12 cellular contexts compared by ENCODE assay signal in the genomic region with DNA sequence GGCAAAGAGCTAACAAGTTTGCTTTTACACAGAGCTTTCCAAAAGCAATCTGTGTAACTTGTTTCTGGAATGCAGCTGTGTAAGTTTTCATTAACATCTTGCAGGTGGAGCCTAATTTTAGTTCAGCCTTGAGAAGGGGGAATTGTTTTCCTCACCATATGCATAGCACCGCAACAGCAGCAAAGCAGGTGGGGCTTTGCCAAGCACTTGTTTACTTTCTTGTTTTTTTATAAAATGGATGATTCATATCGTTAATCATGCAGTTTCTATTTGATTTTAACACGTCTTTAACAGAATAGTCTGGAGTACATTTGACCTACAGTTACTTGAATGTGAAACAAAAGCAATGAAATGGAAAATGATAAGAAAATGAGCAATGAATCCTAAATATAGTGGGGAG.
DNase-seq lines count a peak whose midpoint lies in the region; ATAC-seq and TF ChIP-seq lines count a peak whose summit lies in the region.
"Had no signal": no experiment of that assay in that cellular context is flagged by ENCODE, and none has a peak within 500 bp of the region (broad histone marks: within the 10 kb centered on the region; RNA-seq: fewer than 3 reads in every experiment).

No MANE protein-coding gene starts in this region.

- CTCF ChIA-PET in OCI-LY7 (lab: Charles Lee; ENCODE audit: unreplicated experiment) = no interaction called here

- no TSS peak for BruUV-seq in OCI-LY7 (replicated peaks; lab: Mats Ljungman, UMichigan)

- no peaks in the 10 kb centered on the region for H3K27me3 Mint-ChIP-seq in effector memory CD8-positive, alpha-beta T cell

- H3K9me2 ChIP-seq in SU-DHL-6 (replicated peaks; ENCODE audit: insufficient read depth, low read length) (no peaks in the 10 kb centered on the region), OCI-LY7 (ENCODE audit: insufficient read depth, low read length) (no peaks in the 10 kb centered on the region)

- H3K27ac ChIP-seq in SU-DHL-6 (ENCODE audit: low read depth, low read length) (no peak overlapping the region), OCI-LY7 (ENCODE audit: low read depth, low read length, poor library complexity, severe bottlenecking) (no peak overlapping the region)
- H3K27ac ChIP-seq: cardiac muscle cell, SK-N-MC had no signal

- no peaks in the 10 kb centered on the region for H3K36me3 ChIP-seq in SU-DHL-6 (ENCODE audit: low read length)
- no peaks in the 10 kb centered on the region for H3K36me3 ChIP-seq in OCI-LY7 (ENCODE audit: insufficient read depth, low read length)
- H3K36me3 ChIP-seq: cardiac muscle cell had no signal

- H4K20me1 ChIP-seq in SU-DHL-6 (ENCODE audit: low read depth, low read length) (no peaks in the 10 kb centered on the region), OCI-LY7 (ENCODE audit: insufficient read depth, low read length) (no peaks in the 10 kb centered on the region)

- no peak overlapping the region for H3K27ac Mint-ChIP-seq in effector memory CD8-positive, alpha-beta T cell

- no peaks in the 10 kb centered on the region for H3K27me3 ChIP-seq in SU-DHL-6 (ENCODE audit: low read length)
- H3K27me3 ChIP-seq: cardiac muscle cell had no signal

- peak; percentile 62 for DNase-seq in AG10803 (ENCODE audit: low read depth)
- DNase-seq in iris pigment epithelial cell (ENCODE audit: low read depth) = peak; percentile 69
- DNase-seq in SKM-1 (lab: John Stamatoyannopoulos, UW; ENCODE audit: unreplicated experiment) = no peak
- DNase-seq in cortex of kidney (lab: John Stamatoyannopoulos, UW) = no peak
- no peak for DNase-seq in OCI-LY7 (ENCODE audit: low spot score)
- no peak for DNase-seq in effector memory CD8-positive, alpha-beta T cell
- DNase-seq: NCI-H1436 had no signal

- ATAC-seq in HG02884 (IDR thresholded peaks at IDR 0.05; ENCODE audit: unreplicated experiment) = peak; percentile 50
- ATAC-seq in effector memory CD8-positive, alpha-beta T cell (replicated peaks) = no peak

- H3K79me2 ChIP-seq in SU-DHL-6 (ENCODE audit: insufficient read depth, low read length) (no peaks in the 10 kb centered on the region), OCI-LY7 (ENCODE audit: insufficient read depth, low read depth, low read length) (no peaks in the 10 kb centered on the region)

- H3K9me3 Mint-ChIP-seq in effector memory CD8-positive, alpha-beta T cell = peaks cover 9 to 14% of the 10 kb centered on the region in 2 donors

- H3K9me3 ChIP-seq in SU-DHL-6 (ENCODE audit: insufficient read depth, low read length) = no peaks in the 10 kb centered on the region
- H3K9me3 ChIP-seq in OCI-LY7 (ENCODE audit: low read length) = no peaks in the 10 kb centered on the region

- intact Hi-C loops in OCI-LY7 (cut with micrococcal nuclease; ENCODE audit: unreplicated experiment) = no loop called here

- H3K36me3 Mint-ChIP-seq in effector memory CD8-positive, alpha-beta T cell (ENCODE audit: insufficient read depth) = peaks cover 3% of the 10 kb centered on the region

- H3K4me1 ChIP-seq in OCI-LY7 (ENCODE audit: insufficient read depth, low read length, poor library complexity, severe bottlenecking) = no peaks in the 10 kb centered on the region

- H3K4me1 Mint-ChIP-seq in effector memory CD8-positive, alpha-beta T cell (ENCODE audit: low read depth in 2 of 2) = no peaks in the 10 kb centered on the region

- H3K4me3 Mint-ChIP-seq in effector memory CD8-positive, alpha-beta T cell = no peak overlapping the region
- H3K4me3 Mint-ChIP-seq: neural crest cell had no signal

- H3K9ac ChIP-seq in SU-DHL-6 (ENCODE audit: low read length) = no peak overlapping the region

- peak overlapping the region; percentile 3 for H2AFZ ChIP-seq in SU-DHL-6 (ENCODE audit: low read depth, low read length, severe bottlenecking)
- H2AFZ ChIP-seq in OCI-LY7 (ENCODE audit: low read length) = no peak overlapping the region

- H3K4me3 ChIP-seq in AG10803 (ENCODE audit: low read length) (no peak overlapping the region), SU-DHL-6 (ENCODE audit: insufficient read depth, low read length, poor library complexity, severe bottlenecking) (no peak overlapping the region), OCI-LY7 (ENCODE audit: low read depth, low read length, poor library complexity, severe bottlenecking) (no peak overlapping the region)
- H3K4me3 ChIP-seq: cardiac muscle cell, SK-N-MC had no signal

- H3K4me2 ChIP-seq in SU-DHL-6 (ENCODE audit: low read depth, low read length, poor library complexity, severe bottlenecking) (no peak overlapping the region), OCI-LY7 (ENCODE audit: low read length) (no peak overlapping the region)

- POLR2A ChIA-PET in OCI-LY7 (lab: Charles Lee) = interaction anchor here (0.6 kb wide), 1 partner anchor 565 kb away, joined by 8 read pairs; no protein-coding TSS in a partner anchor

- TF ChIP-seq CTCF in AG10803 (conservative IDR thresholded peaks at IDR 0.05; ENCODE audit: low read length) (no peak), SU-DHL-6 (IDR thresholded peaks at IDR 0.05; ENCODE audit: insufficient read depth, low read length, poor library complexity, severe bottlenecking) (no peak), OCI-LY7 (conservative IDR thresholded peaks at IDR 0.05; ENCODE audit: low read length) (no peak)

- H3F3A ChIP-seq in SU-DHL-6 (ENCODE audit: insufficient read depth) = no peaks in the 10 kb centered on the region

Comparison
In these comparisons a context has a peak if more than half of its experiments do, and no peak if none do; other contexts are left out.
1. DNase-seq: peak in AG10803 (single experiment) and iris pigment epithelial cell (single experiment); none in SKM-1 (single experiment), cortex of kidney (single experiment), OCI-LY7 (single experiment) and effector memory CD8-positive, alpha-beta T cell (0 of 3).